1 cellular context compared by ENCODE assay signal in the genomic region with DNA sequence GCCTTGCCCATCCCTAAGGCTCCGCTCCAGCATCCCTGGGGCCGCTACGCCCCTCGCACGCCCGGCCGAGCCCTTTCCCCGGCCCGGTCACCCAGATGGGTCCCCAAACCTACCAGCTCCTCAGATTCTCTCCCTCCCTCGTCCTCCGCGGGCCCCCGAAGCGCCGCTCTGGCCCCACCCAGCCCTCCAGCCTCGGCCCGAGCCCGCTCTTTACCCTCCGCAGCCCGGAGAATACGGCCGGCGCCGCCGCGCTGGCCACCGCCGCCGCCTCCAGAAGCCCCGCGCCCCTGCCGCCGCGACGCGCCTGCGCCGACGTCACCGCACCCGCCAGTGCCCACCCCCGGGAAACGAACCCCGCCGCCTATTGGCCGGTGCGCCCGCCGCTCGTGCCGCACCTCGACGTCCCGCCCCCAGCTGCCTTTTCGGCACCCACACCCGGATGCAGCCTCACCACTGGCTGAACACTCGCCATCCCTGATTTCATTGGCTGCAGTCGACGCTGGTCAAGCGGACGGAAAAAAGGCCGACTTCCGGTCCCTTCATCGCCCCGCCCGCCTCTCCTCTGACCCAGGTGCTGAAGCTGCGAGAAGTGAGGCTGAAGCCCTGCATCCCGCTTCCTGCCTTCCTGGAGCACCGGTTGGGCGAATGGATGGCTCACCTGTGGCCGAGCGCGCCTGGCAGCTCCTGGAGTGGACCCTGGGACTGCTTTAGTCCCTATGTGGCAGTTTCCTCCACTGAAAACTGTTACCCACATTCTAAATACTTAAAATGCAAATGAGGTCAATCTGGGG.
TF ChIP-seq lines count a peak whose summit lies in the region.

A gene (minus strand): TSS at position 292 of the 791 bp plus-strand sequence. CDS start 1,364 bp downstream, outside the sequence.

TF ChIP-seq in K562, 482 proteins besides CTCF, POLR2A, EP300 and RAD21 (continued from another document):
- TF ChIP-seq, protein P1, sequence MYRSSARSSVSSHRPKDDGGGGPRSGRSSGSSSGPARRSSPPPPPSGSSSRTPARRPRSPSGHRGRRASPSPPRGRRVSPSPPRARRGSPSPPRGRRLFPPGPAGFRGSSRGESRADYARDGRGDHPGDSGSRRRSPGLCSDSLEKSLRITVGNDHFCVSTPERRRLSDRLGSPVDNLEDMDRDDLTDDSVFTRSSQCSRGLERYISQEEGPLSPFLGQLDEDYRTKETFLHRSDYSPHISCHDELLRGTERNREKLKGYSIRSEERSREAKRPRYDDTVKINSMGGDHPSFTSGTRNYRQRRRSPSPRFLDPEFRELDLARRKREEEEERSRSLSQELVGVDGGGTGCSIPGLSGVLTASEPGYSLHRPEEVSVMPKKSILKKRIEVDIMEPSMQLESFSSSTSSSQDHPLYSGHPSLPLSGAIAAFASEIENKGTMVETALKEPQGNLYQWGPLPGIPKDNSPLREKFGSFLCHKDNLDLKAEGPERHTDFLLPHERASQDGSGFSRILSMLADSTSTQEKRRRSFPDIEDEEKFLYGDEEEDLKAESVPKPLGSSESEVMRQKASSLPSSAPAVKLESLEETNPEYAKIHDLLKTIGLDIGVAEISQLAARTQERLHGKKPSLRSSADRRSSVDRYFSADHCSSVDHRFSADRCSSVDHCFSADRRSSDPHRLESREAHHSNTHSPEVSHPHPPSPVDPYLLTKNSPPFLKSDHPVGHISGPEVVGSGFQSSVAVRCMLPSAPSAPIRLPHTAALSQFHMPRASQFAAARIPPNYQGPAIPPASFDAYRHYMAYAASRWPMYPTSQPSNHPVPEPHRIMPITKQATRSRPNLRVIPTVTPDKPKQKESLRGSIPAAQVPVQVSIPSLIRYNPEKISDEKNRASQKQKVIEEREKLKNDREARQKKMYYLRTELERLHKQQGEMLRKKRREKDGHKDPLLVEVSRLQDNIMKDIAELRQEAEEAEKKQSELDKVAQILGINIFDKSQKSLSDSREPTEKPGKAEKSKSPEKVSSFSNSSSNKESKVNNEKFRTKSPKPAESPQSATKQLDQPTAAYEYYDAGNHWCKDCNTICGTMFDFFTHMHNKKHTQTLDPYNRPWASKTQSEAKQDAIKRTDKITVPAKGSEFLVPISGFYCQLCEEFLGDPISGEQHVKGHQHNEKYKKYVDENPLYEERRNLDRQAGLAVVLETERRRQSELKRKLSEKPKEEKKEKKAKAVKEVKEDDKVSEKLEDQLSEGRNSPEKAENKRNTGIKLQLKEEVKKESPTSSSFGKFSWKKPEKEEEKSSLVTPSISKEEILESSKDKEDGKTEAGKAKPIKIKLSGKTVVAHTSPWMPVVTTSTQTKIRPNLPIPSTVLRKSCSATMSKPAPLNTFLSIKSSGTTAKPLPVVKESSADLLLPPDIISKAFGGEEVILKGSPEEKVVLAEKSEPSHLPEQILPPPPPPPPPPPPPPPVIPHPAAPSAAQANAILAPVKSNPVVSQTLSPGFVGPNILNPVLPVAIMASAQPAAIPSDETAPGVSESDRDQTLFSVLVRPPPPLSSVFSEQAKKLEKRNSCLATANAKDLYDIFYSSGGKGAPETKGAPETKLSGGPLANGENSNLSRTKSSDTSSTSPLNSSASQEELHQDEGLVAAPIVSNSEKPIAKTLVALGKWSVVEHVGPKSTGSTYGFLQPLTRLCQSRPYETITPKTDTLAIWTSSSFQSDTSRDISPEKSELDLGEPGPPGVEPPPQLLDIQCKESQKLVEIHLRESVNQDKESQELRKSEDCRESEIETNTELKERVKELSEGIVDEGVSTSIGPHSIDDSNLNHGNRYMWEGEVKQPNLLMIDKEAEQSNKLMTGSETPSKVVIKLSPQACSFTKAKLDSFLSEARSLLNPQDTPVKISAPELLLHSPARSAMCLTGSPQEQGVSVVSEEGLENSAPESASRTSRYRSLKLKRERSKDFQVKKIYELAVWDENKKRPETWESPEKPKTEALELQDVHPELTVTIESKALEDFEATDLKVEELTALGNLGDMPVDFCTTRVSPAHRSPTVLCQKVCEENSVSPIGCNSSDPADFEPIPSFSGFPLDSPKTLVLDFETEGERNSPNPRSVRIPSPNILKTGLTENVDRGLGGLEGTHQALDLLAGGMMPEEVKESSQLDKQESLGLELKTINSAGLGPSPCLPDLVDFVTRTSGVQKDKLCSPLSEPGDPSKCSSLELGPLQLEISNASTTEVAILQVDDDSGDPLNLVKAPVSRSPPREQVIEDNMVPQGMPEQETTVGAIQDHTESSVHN (IDR thresholded peaks at IDR 0.05; ENCODE audit: borderline replicate concordance in 1 of 2, low read depth in 1 of 2) = no peak
- peak; percentile 88 for TF ChIP-seq POLR2G (IDR thresholded peaks at IDR 0.05; ENCODE audit: low read depth, low read length)
- no peak for TF ChIP-seq BRD9 (IDR thresholded peaks at IDR 0.05; ENCODE audit: low read depth, partially characterized antibody)
- no peak for TF ChIP-seq PURB (CRISPR knock-in tag; IDR thresholded peaks at IDR 0.05; ENCODE audit: low read depth)
- peak; percentile 58; the same call in 1 of the 2 replicates for TF ChIP-seq ETV1 (tag; conservative IDR thresholded peaks at IDR 0.05; ENCODE audit: low read depth)
